13 cellular contexts compared by ENCODE assay signal in genomic region chr3:9280477-9281219, GRCh38. TPM values are rescaled to one million over a fixed set of nuclear protein-coding genes. Genes with fewer than 3 reads are reported as not detected.
DNase-seq lines count a peak whose midpoint lies in the region; ATAC-seq and TF ChIP-seq lines count a peak whose summit lies in the region.
"Had no signal": no experiment of that assay in that cellular context is flagged by ENCODE, and none has a peak within 500 bp of the region (broad histone marks: within the 10 kb centered on the region; RNA-seq: fewer than 3 reads in every experiment).

No MANE protein-coding gene starts in this region.

- no peak overlapping the region for H3K9ac ChIP-seq in HUES48 (ENCODE audit: low read depth, low read length)

- H3K4me1 Mint-ChIP-seq in activated T-helper 17 cell treated with anti-CD3 and anti-CD28 coated beads, Interleukin-2, amount 50 U/mL, for 72 hours: no peaks in the 10 kb centered on the region

- no peaks in the 10 kb centered on the region for H3K27me3 ChIP-seq in HUES48 (ENCODE audit: control insufficient read depth, insufficient read depth, low read length)
- H3K27me3 ChIP-seq: pancreas had no signal

- peaks cover 3% of the 10 kb centered on the region for H3K27me3 Mint-ChIP-seq in activated T-helper 17 cell treated with anti-CD3 and anti-CD28 coated beads, Interleukin-2, amount 50 U/mL, for 72 hours
- H3K27me3 Mint-ChIP-seq: stimulated activated naive CD8-positive, alpha-beta T cell treated with anti-CD3 and anti-CD28 coated beads, Interleukin-15, Interleukin-2, amounts not matched to agents 100 ng/mL and 50 ng/mL, for 24 hours had no signal

- no peak overlapping the region for H3K4me3 Mint-ChIP-seq in activated T-helper 17 cell treated with anti-CD3 and anti-CD28 coated beads, Interleukin-2, amount 50 U/mL, for 72 hours
- H3K4me3 Mint-ChIP-seq: stimulated activated naive CD8-positive, alpha-beta T cell treated with anti-CD3 and anti-CD28 coated beads, Interleukin-15, Interleukin-2, amounts not matched to agents 100 ng/mL and 50 ng/mL, for 24 hours had no signal

- TF ChIP-seq CTCF in fibroblast of pulmonary artery (IDR thresholded peaks at IDR 0.05; ENCODE audit: low read length, missing control alignments): no peak

- no peaks in the 10 kb centered on the region for H3K36me3 Mint-ChIP-seq in activated T-helper 17 cell treated with anti-CD3 and anti-CD28 coated beads, Interleukin-2, amount 50 U/mL, for 72 hours (ENCODE audit: low read depth)

- no peaks in the 10 kb centered on the region for H3K9me3 ChIP-seq in HUES48 (ENCODE audit: control insufficient read depth, insufficient read depth, low read length)
- H3K9me3 ChIP-seq: pancreas had no signal

- ATAC-seq in SK-N-SH treated with all-trans-retinoic acid at 6 μM for 48 hours (peak; percentile 65; the same call in 2 of the 3 replicates), left lobe of liver (no peak), GM18517 (IDR thresholded peaks at IDR 0.05; ENCODE audit: unreplicated experiment) (no peak)
- no peak for ATAC-seq in activated T-helper 17 cell treated with anti-CD3 and anti-CD28 coated beads, Interleukin-2, amount 50 U/mL, for 72 hours (replicated peaks)

- no peak overlapping the region for H3K27ac Mint-ChIP-seq in activated T-helper 17 cell treated with anti-CD3 and anti-CD28 coated beads, Interleukin-2, amount 50 U/mL, for 72 hours
- H3K27ac Mint-ChIP-seq: stimulated activated naive CD8-positive, alpha-beta T cell treated with anti-CD3 and anti-CD28 coated beads, Interleukin-15, Interleukin-2, amounts not matched to agents 100 ng/mL and 50 ng/mL, for 24 hours had no signal

- no peaks in the 10 kb centered on the region for H3K9me3 Mint-ChIP-seq in activated T-helper 17 cell treated with anti-CD3 and anti-CD28 coated beads, Interleukin-2, amount 50 U/mL, for 72 hours
- H3K9me3 Mint-ChIP-seq: stimulated activated naive CD8-positive, alpha-beta T cell treated with anti-CD3 and anti-CD28 coated beads, Interleukin-15, Interleukin-2, amounts not matched to agents 100 ng/mL and 50 ng/mL, for 24 hours had no signal

- peak overlapping the region; percentile 63 for H3K27ac ChIP-seq in HUES48 (ENCODE audit: low read depth, low read length)
- H3K27ac ChIP-seq: pancreas had no signal

- no peaks in the 10 kb centered on the region for H3K36me3 ChIP-seq in HUES48 (ENCODE audit: control insufficient read depth, insufficient read depth, low read length)
- H3K36me3 ChIP-seq: pancreas had no signal

- peaks cover 19% of the 10 kb centered on the region for H3K4me1 ChIP-seq in HUES48 (ENCODE audit: control insufficient read depth, insufficient read depth, low read length)
- H3K4me1 ChIP-seq: pancreas had no signal

- H3K4me3 ChIP-seq in HUES48 (ENCODE audit: low read depth, low read length) (no peak overlapping the region), fibroblast of pulmonary artery (replicated peaks; ENCODE audit: low read depth, low read length) (no peak overlapping the region)
- H3K4me3 ChIP-seq: pancreas had no signal

- DNase-seq in fibroblast of pulmonary artery (ENCODE audit: low read depth) (peak; percentile 5), retina (peak; percentile 87), left lobe of liver (ENCODE audit: low spot score) (no peak), NK-92 (lab: John Stamatoyannopoulos, UW; ENCODE audit: unreplicated experiment) (no peak)
- DNase-seq: kidney; NCI-H1105 treated with DMSO at 0.1 percent for 48 hours; pancreas; stimulated activated CD4-positive, alpha-beta T cell treated with anti-CD3 and anti-CD28 coated beads, Interleukin-4, amount 100 ng/mL, for 1 hour had no signal

TF ChIP-seq in SK-N-SH treated with all-trans-retinoic acid at 6 μM for 48 hours, 23 proteins besides CTCF, POLR2A, EP300 and RAD21:
- TF ChIP-seq PATZ1 (CRISPR knock-in tag; IDR thresholded peaks at IDR 0.05; ENCODE audit: borderline replicate concordance) (no peak), POU6F1 (CRISPR knock-in tag; IDR thresholded peaks at IDR 0.05; ENCODE audit: borderline replicate concordance, low read depth) (no peak), TSHZ2 (CRISPR knock-in tag; IDR thresholded peaks at IDR 0.05) (no peak)

RNA-seq across cellular contexts. Expression of gene SRGAP3, which starts 31.2 kb away (rescaled TPM):
- total RNA-seq in activated T-helper 17 cell treated with anti-CD3 and anti-CD28 coated beads, Interleukin-2, amount 50 U/mL, for 72 hours: 1 to 10 TPM in 1 of 2 donors, under 1 TPM in 1; 0.97 to 3.9 TPM
- 2.8 TPM for total RNA-seq in left lobe of liver

Comparison
In these comparisons a context has a peak if more than half of its experiments do, and no peak if none do; other contexts are left out.
1. DNase-seq: peak in fibroblast of pulmonary artery (single experiment) and retina (single experiment); none in left lobe of liver (single experiment) and NK-92 (single experiment).